In the genomic region with DNA sequence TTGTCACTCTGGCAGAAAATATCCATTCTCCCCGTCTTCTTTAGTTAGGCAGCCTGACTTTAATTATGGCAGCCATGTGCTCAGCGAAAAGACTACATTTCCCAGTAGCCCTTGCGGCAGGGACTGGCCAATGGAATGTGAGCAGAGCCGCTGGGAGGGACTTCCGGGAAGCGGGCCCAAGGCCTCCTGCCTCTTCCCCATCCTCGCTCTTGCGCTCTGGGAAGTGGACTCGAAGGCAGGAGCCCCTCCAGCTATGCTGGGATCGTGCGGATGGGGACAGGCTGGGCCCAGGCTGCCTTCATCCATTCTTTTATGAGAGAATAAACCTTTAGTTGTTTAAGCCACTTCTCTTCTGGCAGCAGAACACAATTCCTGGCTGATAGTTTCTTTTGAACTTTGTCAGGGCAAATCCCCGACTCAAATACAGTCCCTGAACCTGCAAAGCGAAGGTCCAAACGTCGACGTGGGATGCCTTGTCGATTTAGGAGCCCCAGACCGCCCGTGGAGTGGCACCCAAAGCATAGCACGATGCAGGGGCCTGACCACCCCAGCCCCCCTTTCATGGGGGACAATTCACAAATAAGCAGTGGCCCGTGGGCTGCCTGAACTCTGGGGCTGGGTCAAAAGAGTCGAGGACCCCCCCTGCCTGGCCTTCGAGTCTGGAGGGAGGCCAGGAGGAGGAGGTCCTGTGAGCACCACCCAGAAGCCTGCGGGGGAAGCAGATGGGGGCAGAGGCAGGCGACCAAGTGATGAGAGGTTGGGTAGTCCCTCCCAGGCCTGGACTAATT, we compare ENCODE assay signal across 8 cellular contexts. TPM values are rescaled to one million over a fixed set of nuclear protein-coding genes. Genes with fewer than 3 reads are reported as not detected.
DNase-seq lines count a peak whose midpoint lies in the region; ATAC-seq and TF ChIP-seq lines count a peak whose summit lies in the region.

No MANE protein-coding gene starts in this region.

- TF ChIP-seq CTCF in neutrophil (IDR thresholded peaks at IDR 0.05) = no peak

- no peaks in the 10 kb centered on the region for H3K9me3 ChIP-seq in Karpas-422 (ENCODE audit: low read length)
- H3K9me3 ChIP-seq in neutrophil = no peaks in the 10 kb centered on the region

- H3K36me3 ChIP-seq in Karpas-422 (ENCODE audit: insufficient read depth, low read length) (no peaks in the 10 kb centered on the region), neutrophil (no peaks in the 10 kb centered on the region)

- peak overlapping the region; percentile 32 for H3K4me2 ChIP-seq in Karpas-422 (ENCODE audit: low read depth, low read length, poor library complexity, severe bottlenecking)

- H3K4me1 ChIP-seq in Karpas-422 (ENCODE audit: low read length) = peaks cover 30% of the 10 kb centered on the region
- peaks cover 4 to 6% of the 10 kb centered on the region in 2 experiments for H3K4me1 ChIP-seq in neutrophil (ENCODE audit: control insufficient read depth in 1 of 2, insufficient read depth in 1 of 2, low read depth in 1 of 2, low read length in 1 of 2)

- H4K20me1 ChIP-seq in Karpas-422 (ENCODE audit: insufficient read depth, low read depth, low read length) = no peaks in the 10 kb centered on the region

- H3K9ac ChIP-seq in Karpas-422 (ENCODE audit: low read length) = peak overlapping the region; percentile 30

- ATAC-seq in GM21717 (IDR thresholded peaks at IDR 0.05; ENCODE audit: unreplicated experiment) = peak; percentile 72

- DNase-seq in DMS153 treated with DMSO at 0.1 percent for 48 hours (lab: John Stamatoyannopoulos, UW; ENCODE audit: unreplicated experiment) (peak; percentile 86), Karpas-422 (peak; percentile 95), RKO (ENCODE audit: low spot score) (peak; percentile 92), activated T-helper 1 cell treated with Interleukin-2 at 50 U/mL for 16 hours (ENCODE audit: low read depth) (peak; percentile 70), fibroblast of peridontal ligament (ENCODE audit: extremely low read depth) (peak; percentile 85), substantia nigra (lab: John Stamatoyannopoulos, UW) (peak in 48 of 49 donors; percentile 36 to 88 (median 76))

- H3K27ac ChIP-seq in Karpas-422 (ENCODE audit: low read length) (no peak overlapping the region), neutrophil (peak overlapping the region; percentile 51), substantia nigra (ENCODE audit: low read depth, low read length, poor library complexity, severe bottlenecking) (peak overlapping the region; percentile 17)

- H3K4me3 ChIP-seq in Karpas-422 (ENCODE audit: low read length) (no peak overlapping the region), neutrophil (ENCODE audit: low read depth in 1 of 2, low read length in 1 of 2) (peak overlapping the region; percentile 13 to 24)

- H3K79me2 ChIP-seq in Karpas-422 (ENCODE audit: low read length) = no peaks in the 10 kb centered on the region

- H2AFZ ChIP-seq in Karpas-422 (ENCODE audit: low read length) = peak overlapping the region; percentile 86; the same call in 1 of the 2 replicates

- H3K27me3 ChIP-seq in Karpas-422 (ENCODE audit: low read length) (no peaks in the 10 kb centered on the region), neutrophil (no peaks in the 10 kb centered on the region)

- H3K9me2 ChIP-seq in Karpas-422 (replicated peaks; ENCODE audit: insufficient read depth, low read length) = no peaks in the 10 kb centered on the region

RNA-seq across cellular contexts. Expression of a gene that starts 15.6 kb away (rescaled TPM):
- not detected in 2 replicates for total RNA-seq in Karpas-422 (2014; rRNA removed; shearing (Covaris generic); ENCODE audit: low replicate concordance)
